In genomic region chr7:157759246-157759805, GRCh38 we compare ENCODE assay signal across 29 cellular contexts.
"Had no signal": no experiment of that assay in that cellular context is flagged by ENCODE, and none has a peak within 500 bp of the region (broad histone marks: within the 10 kb centered on the region; RNA-seq: fewer than 3 reads in every experiment).

No MANE protein-coding gene starts in this region.

- H3K4me3 ChIP-seq: gastrocnemius medialis, left lung, neural progenitor cell, ovary, right lobe of liver, suprapubic skin, transverse colon, upper lobe of right lung, uterus had no signal

- H3K9me3 ChIP-seq: gastrocnemius medialis, ovary, right lobe of liver, transverse colon, upper lobe of right lung had no signal

- H3K27ac ChIP-seq: epithelial cell of prostate, gastrocnemius medialis, left lung, neural progenitor cell, ovary, right lobe of liver, suprapubic skin, transverse colon, upper lobe of right lung, uterus had no signal

- ATAC-seq: effector memory CD8-positive, alpha-beta T cell; esophagus mucosa; gastrocnemius medialis; left cardiac atrium; left lung; naive thymus-derived CD4-positive, alpha-beta T cell; right lobe of liver; stimulated activated naive CD8-positive, alpha-beta T cell treated with anti-CD3 and anti-CD28 coated beads, Interleukin-15, amount 100 ng/mL, for 72 hours had no signal

- H3K4me3 Mint-ChIP-seq: effector memory CD8-positive, alpha-beta T cell; naive thymus-derived CD4-positive, alpha-beta T cell; nephron; stimulated activated naive CD8-positive, alpha-beta T cell treated with anti-CD3 and anti-CD28 coated beads, Interleukin-15, amount 100 ng/mL, for 72 hours had no signal

- DNase-seq: cortex of kidney; effector memory CD8-positive, alpha-beta T cell; foreskin fibroblast; gastrocnemius medialis; head of caudate nucleus; left cardiac atrium; mammary epithelial cell; mesendoderm; midbrain; naive thymus-derived CD4-positive, alpha-beta T cell; nucleus accumbens; ovary; small intestine; stimulated activated CD4-positive, alpha-beta T cell treated with anti-CD3 and anti-CD28 coated beads, Interleukin-12 subunit alpha, Interleukin-12 subunit beta, amount 100 ng/mL, for 4 hours; stimulated activated CD4-positive, alpha-beta T cell treated with anti-CD3 and anti-CD28 coated beads, Interleukin-1b, Interleukin-23, amount 100 ng/mL, for 48 hours; stimulated activated CD4-positive, alpha-beta T cell treated with anti-CD3 and anti-CD28 coated beads, Interleukin-4, amount 100 ng/mL, for 1 hour; stimulated activated CD8-positive, alpha-beta memory T cell treated with anti-CD3 and anti-CD28 coated beads, Interleukin-4, amount 100 ng/mL, for 48 hours; stimulated activated naive CD4-positive, alpha-beta T cell; stimulated activated naive CD8-positive, alpha-beta T cell treated with anti-CD3 and anti-CD28 coated beads, Interleukin-15, amount 100 ng/mL, for 72 hours; transverse colon; upper lobe of right lung; uterus had no signal

- H3K36me3 Mint-ChIP-seq: naive thymus-derived CD4-positive, alpha-beta T cell; neural progenitor cell had no signal

- H3K4me1 ChIP-seq: gastrocnemius medialis, left lung, neural progenitor cell, right lobe of liver, suprapubic skin, transverse colon, upper lobe of right lung, uterus had no signal

- H3K27ac Mint-ChIP-seq: effector memory CD8-positive, alpha-beta T cell; nephron; stimulated activated naive CD8-positive, alpha-beta T cell treated with anti-CD3 and anti-CD28 coated beads, Interleukin-15, amount 100 ng/mL, for 72 hours had no signal

- H3K27me3 ChIP-seq: left lung, neural progenitor cell, ovary, right lobe of liver, suprapubic skin, transverse colon, upper lobe of right lung, uterus had no signal

- H3K4me1 Mint-ChIP-seq: nephron had no signal

- H3K36me3 ChIP-seq: gastrocnemius medialis, left lung, neural progenitor cell, ovary, right lobe of liver, suprapubic skin, transverse colon, upper lobe of right lung, uterus had no signal
